17 cellular contexts compared by ENCODE assay signal in the genomic region with DNA sequence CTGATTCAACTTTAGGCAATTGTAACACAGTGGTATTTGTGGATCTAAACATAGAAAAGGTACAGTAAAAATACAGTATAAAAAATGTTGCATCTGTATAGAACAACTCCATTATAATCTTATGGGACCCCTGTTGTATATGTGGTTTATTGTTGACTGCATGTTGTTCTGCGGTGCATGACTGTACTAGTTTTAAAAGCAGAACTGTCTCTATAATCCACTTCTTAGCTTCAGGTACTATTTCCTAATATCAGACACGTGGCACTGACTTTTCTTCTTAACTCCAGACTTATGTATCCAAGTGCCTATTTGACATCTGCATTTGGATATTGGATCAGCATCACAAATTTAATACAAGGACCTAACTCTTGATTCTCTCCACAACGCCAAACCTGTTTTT. TPM values are rescaled to one million over a fixed set of nuclear protein-coding genes. Genes with fewer than 3 reads are reported as not detected.
A peak's percentile ranks its signal among the peaks of the same experiment; 100 is the strongest.
DNase-seq lines count a peak whose midpoint lies in the region; ATAC-seq and TF ChIP-seq lines count a peak whose summit lies in the region.
"Had no signal": no experiment of that assay in that cellular context is flagged by ENCODE, and none has a peak within 500 bp of the region (broad histone marks: within the 10 kb centered on the region; RNA-seq: fewer than 3 reads in every experiment).

No MANE protein-coding gene starts in this region.

- peaks cover 26 to 50% of the 10 kb centered on the region in 2 experiments for H3K4me1 ChIP-seq in SK-N-SH (ENCODE audit: control insufficient read depth in 1 of 2, insufficient read depth in 2 of 2, low read depth in 1 of 2, low read length in 1 of 2)

- H4K20me1 ChIP-seq in SK-N-SH (ENCODE audit: insufficient read depth): peaks cover 3% of the 10 kb centered on the region; the same call in 1 of the 2 replicates

- DNase-seq in SK-N-SH (no peak), activated B cell treated with CpG ODN at 0.5 μM for 24 hours (no peak), immature natural killer cell (no peak), coronary artery (ENCODE audit: low spot score) (no peak), SHP77 (lab: John Stamatoyannopoulos, UW) (no peak)
- DNase-seq in CD4-positive, alpha-beta T cell: no peak
- DNase-seq: activated effector memory CD4-positive, alpha-beta T cell treated with Interleukin-2 at 50 U/mL for 16 hours; DMS79 treated with DMSO at 0.1 percent for 48 hours; Kasumi-1; NCI-H82; nephron progenitor cell had no signal

- peak overlapping the region; percentile 30 to 98; a peak in 3 of 4 replicates for H3K27ac ChIP-seq in SK-N-SH (ENCODE audit: low read depth in 2 of 2, low read length in 1 of 2)
- no peak overlapping the region for H3K27ac ChIP-seq in CD4-positive, alpha-beta T cell (ENCODE audit: low read depth, low read length)
- H3K27ac ChIP-seq in coronary artery: no peak overlapping the region
- H3K27ac ChIP-seq: 22Rv1, esophagus muscularis mucosa, prostate gland, tibial nerve had no signal

- H3K4me2 ChIP-seq in SK-N-SH: 0 out of 2 replicates have a peak overlapping the region, but pooled peaks have one; percentile 70

- CTCF ChIA-PET in SK-N-SH (lab: Yijun Ruan, JAX) (interaction anchor here (0.8 to 2.9 kb wide), 3 partner anchors 7 to 171 kb away, joined by 3 to 11 read pairs (median 4); no protein-coding TSS in a partner anchor), activated B cell treated with CpG ODN at 0.5 μM for 24 hours (lab: Charles Lee) (interaction anchor here (0.8 to 1.7 kb wide), 2 partner anchors 24 to 43 kb away, joined by 3 to 4 read pairs; no protein-coding TSS in a partner anchor)
- CTCF ChIA-PET in CD4-positive, alpha-beta T cell (lab: Charles Lee): interaction anchor here (1.8 to 2.1 kb wide), 2 partner anchors 10 to 43 kb away, joined by 5 to 8 read pairs; no protein-coding TSS in a partner anchor

- TF ChIP-seq RAD21 in SK-N-SH (IDR thresholded peaks at IDR 0.05; ENCODE audit: low read length): no peak

- no peak overlapping the region for H3K9ac ChIP-seq in SK-N-SH

- peaks cover 88% of the 10 kb centered on the region for H3K79me2 ChIP-seq in SK-N-SH (ENCODE audit: insufficient read depth)

- ATAC-seq in SK-N-SH treated with all-trans-retinoic acid at 6 μM for 48 hours (no peak), activated B cell treated with CpG ODN at 0.5 μM for 24 hours (ENCODE audit: low read depth) (peak; percentile 50), GM21529 (IDR thresholded peaks at IDR 0.05; ENCODE audit: unreplicated experiment) (no peak)
- ATAC-seq in CD4-positive, alpha-beta T cell (ENCODE audit: poor library complexity): no peak

- peaks cover 0 to 3% of the 10 kb centered on the region in 2 experiments for H3K36me3 ChIP-seq in SK-N-SH (replicated peaks in 1 of 2; ENCODE audit: control insufficient read depth in 1 of 2, insufficient read depth in 2 of 2, low read length in 1 of 2)
- H3K36me3 ChIP-seq: prostate gland, tibial nerve had no signal

- peaks cover 49% of the 10 kb centered on the region for H3F3A ChIP-seq in SK-N-SH (replicated peaks; ENCODE audit: insufficient read depth)

- WGBS in SK-N-SH (ENCODE audit: low lambda C conversion rate): 91% methylated on average over 3 of the region's 3 CpGs

- H3K27ac Mint-ChIP-seq in CD4-positive, alpha-beta T cell: peak overlapping the region; percentile 83
- H3K27ac Mint-ChIP-seq in activated B cell treated with CpG ODN at 0.5 μM for 24 hours (peak overlapping the region; percentile 83), immature natural killer cell (peak overlapping the region; percentile 9 to 83 (median 32))

- TF ChIP-seq EP300 in SK-N-SH (IDR thresholded peaks at IDR 0.05; ENCODE audit: borderline replicate concordance in 1 of 2, low read depth in 1 of 2, low read length in 1 of 2): no peak

- intact Hi-C loops in CD4-positive, alpha-beta T cell (cut with DNase I, micrococcal nuclease): no loop called here
- intact Hi-C loops in activated B cell treated with CpG ODN at 0.5 μM for 24 hours (cut with micrococcal nuclease): loop anchor here (1.0 kb wide), 1 partner anchor 10 kb away; no protein-coding TSS in a partner anchor

- no peaks in the 10 kb centered on the region for H3K9me2 ChIP-seq in SK-N-SH

- H3K36me3 Mint-ChIP-seq in CD4-positive, alpha-beta T cell (ENCODE audit: low read depth): peaks cover 43% of the 10 kb centered on the region
- H3K36me3 Mint-ChIP-seq in activated B cell treated with CpG ODN at 0.5 μM for 24 hours (ENCODE audit: low read depth) (peaks cover 14% of the 10 kb centered on the region), immature natural killer cell (peaks cover 0 to 6% (median 0%) of the 10 kb centered on the region in 3 donors)

- no peaks in the 10 kb centered on the region for H3K9me3 Mint-ChIP-seq in CD4-positive, alpha-beta T cell
- H3K9me3 Mint-ChIP-seq in activated B cell treated with CpG ODN at 0.5 μM for 24 hours (no peaks in the 10 kb centered on the region), immature natural killer cell (no peaks in the 10 kb centered on the region)
- H3K9me3 Mint-ChIP-seq: nephron progenitor cell had no signal

- H3K27me3 ChIP-seq in SK-N-SH (ENCODE audit: insufficient read depth): no peaks in the 10 kb centered on the region
- no peaks in the 10 kb centered on the region for H3K27me3 ChIP-seq in CD4-positive, alpha-beta T cell (ENCODE audit: control insufficient read depth, insufficient read depth, low read length)
- H3K27me3 ChIP-seq: esophagus muscularis mucosa, tibial nerve had no signal

- peak overlapping the region; percentile 27 for H3K4me3 Mint-ChIP-seq in CD4-positive, alpha-beta T cell
- H3K4me3 Mint-ChIP-seq in activated B cell treated with CpG ODN at 0.5 μM for 24 hours (peak overlapping the region; percentile 79), immature natural killer cell (no peak overlapping the region)
- H3K4me3 Mint-ChIP-seq: nephron progenitor cell had no signal

- H2AFZ ChIP-seq in SK-N-SH (ENCODE audit: low read depth): no peak overlapping the region

- POLR2A ChIA-PET in SK-N-SH (lab: Yijun Ruan, JAX): interaction anchor here (1.5 kb wide), 1 partner anchor 9 kb away, joined by 3 read pairs; no protein-coding TSS in a partner anchor
- POLR2A ChIA-PET in CD4-positive, alpha-beta T cell (lab: Charles Lee): interaction anchor here (0.6 to 11.5 kb wide), 3 partner anchors 10 to 611 kb away, joined by 4 to 141 read pairs (median 25); no protein-coding TSS in a partner anchor
- POLR2A ChIA-PET in activated B cell treated with CpG ODN at 0.5 μM for 24 hours (lab: Charles Lee): interaction anchor here (0.6 to 2.9 kb wide), 9 partner anchors 9 to 181 kb away, joined by 4 to 12 read pairs (median 7); no protein-coding TSS in a partner anchor

- peaks cover 91% of the 10 kb centered on the region for H3K4me1 Mint-ChIP-seq in CD4-positive, alpha-beta T cell (ENCODE audit: low read depth)
- H3K4me1 Mint-ChIP-seq in activated B cell treated with CpG ODN at 0.5 μM for 24 hours: peaks cover 93% of the 10 kb centered on the region
- peaks cover 84 to 94% of the 10 kb centered on the region in 2 donors for H3K4me1 Mint-ChIP-seq in immature natural killer cell

- no peaks in the 10 kb centered on the region for H3K27me3 Mint-ChIP-seq in CD4-positive, alpha-beta T cell
- no peaks in the 10 kb centered on the region for H3K27me3 Mint-ChIP-seq in activated B cell treated with CpG ODN at 0.5 μM for 24 hours
- H3K27me3 Mint-ChIP-seq in immature natural killer cell (ENCODE audit: low read depth in 3 of 3): no peaks in the 10 kb centered on the region

- H3K9me3 ChIP-seq in SK-N-SH: no peaks in the 10 kb centered on the region
- H3K9me3 ChIP-seq in CD4-positive, alpha-beta T cell (ENCODE audit: control insufficient read depth, low read length): no peaks in the 10 kb centered on the region
- H3K9me3 ChIP-seq: esophagus muscularis mucosa, prostate gland, tibial nerve had no signal

- H3K4me3 ChIP-seq in SK-N-SH (ENCODE audit: low read depth in 2 of 2, low read length in 1 of 2) (no peak overlapping the region), coronary artery (no peak overlapping the region)
- H3K4me3 ChIP-seq: esophagus muscularis mucosa, prostate gland, tibial nerve had no signal

- TF ChIP-seq CTCF in SK-N-SH (IDR thresholded peaks at IDR 0.05): no peak
- TF ChIP-seq CTCF in CD4-positive, alpha-beta T cell (IDR thresholded peaks at IDR 0.05): no peak
- TF ChIP-seq CTCF in activated B cell treated with CpG ODN at 0.5 μM for 24 hours (IDR thresholded peaks at IDR 0.05): no peak
- no peak for TF ChIP-seq CTCF in coronary artery (IDR thresholded peaks at IDR 0.05)

TF ChIP-seq in SK-N-SH, 30 proteins besides CTCF, POLR2A, EP300 and RAD21 (continues in another document):
- TF ChIP-seq USF1 (IDR thresholded peaks at IDR 0.05; ENCODE audit: borderline replicate concordance, low read depth): no peak

TF ChIP-seq in SK-N-SH treated with all-trans-retinoic acid at 6 μM for 48 hours, 23 proteins besides CTCF, POLR2A, EP300 and RAD21 (continues in another document):
- TF ChIP-seq BACH2 (CRISPR knock-in tag; IDR thresholded peaks at IDR 0.05; ENCODE audit: borderline replicate concordance) (no peak), TCF4 (CRISPR knock-in tag; IDR thresholded peaks at IDR 0.05; ENCODE audit: borderline replicate concordance) (no peak), PPARA (CRISPR knock-in tag; IDR thresholded peaks at IDR 0.05; ENCODE audit: borderline replicate concordance) (no peak), GLIS3 (CRISPR knock-in tag; IDR thresholded peaks at IDR 0.05) (no peak)
- TF ChIP-seq, protein P1, sequence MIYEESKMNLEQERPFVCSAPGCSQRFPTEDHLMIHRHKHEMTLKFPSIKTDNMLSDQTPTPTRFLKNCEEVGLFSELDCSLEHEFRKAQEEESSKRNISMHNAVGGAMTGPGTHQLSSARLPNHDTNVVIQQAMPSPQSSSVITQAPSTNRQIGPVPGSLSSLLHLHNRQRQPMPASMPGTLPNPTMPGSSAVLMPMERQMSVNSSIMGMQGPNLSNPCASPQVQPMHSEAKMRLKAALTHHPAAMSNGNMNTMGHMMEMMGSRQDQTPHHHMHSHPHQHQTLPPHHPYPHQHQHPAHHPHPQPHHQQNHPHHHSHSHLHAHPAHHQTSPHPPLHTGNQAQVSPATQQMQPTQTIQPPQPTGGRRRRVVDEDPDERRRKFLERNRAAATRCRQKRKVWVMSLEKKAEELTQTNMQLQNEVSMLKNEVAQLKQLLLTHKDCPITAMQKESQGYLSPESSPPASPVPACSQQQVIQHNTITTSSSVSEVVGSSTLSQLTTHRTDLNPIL (CRISPR knock-in tag; IDR thresholded peaks at IDR 0.05; ENCODE audit: low read depth): no peak

RNA-seq across cellular contexts. Expression of gene PACS1, which starts 41.1 kb away (rescaled TPM):
- polyA plus RNA-seq in SK-N-SH (2012; rRNA removed) (24.8 and 37.3 TPM in 2 replicates), immature natural killer cell (10 to 100 TPM; 10.0 to 72.3 (median 23.9) TPM)
- polyA plus RNA-seq in SK-N-SH (2012; cell fraction: cytosol; rRNA removed): 22.0 and 34.4 TPM in 2 replicates
- 63.3 and 63.4 TPM in 2 replicates for polyA plus RNA-seq in SK-N-SH (2012; cell fraction: nucleus; rRNA removed)
- 100 to 1,000 TPM; 179 to 183 TPM for total RNA-seq in CD4-positive, alpha-beta T cell
- total RNA-seq in activated B cell treated with CpG ODN at 0.5 μM for 24 hours: 118 and 121 TPM in 2 replicates

RNA-seq across cellular contexts. Expression of gene SF3B2, which starts 59.0 kb away (rescaled TPM):
- polyA plus RNA-seq in SK-N-SH (2012; rRNA removed): 90.9 and 128 TPM in 2 replicates
- polyA plus RNA-seq in SK-N-SH (2012; cell fraction: cytosol; rRNA removed): 118 and 127 TPM in 2 replicates
- polyA plus RNA-seq in SK-N-SH (2012; cell fraction: nucleus; rRNA removed): 148 and 167 TPM in 2 replicates
- total RNA-seq in CD4-positive, alpha-beta T cell: 100 to 1,000 TPM; 182 to 196 TPM
- total RNA-seq in activated B cell treated with CpG ODN at 0.5 μM for 24 hours: 198 and 219 TPM in 2 replicates
- polyA plus RNA-seq in immature natural killer cell: 100 to 1,000 TPM in 1 of 3 donors, 10 to 100 TPM in 2; 71.7 to 141 (median 76.7) TPM

Comparison
In these comparisons a context has a peak if more than half of its experiments do, and no peak if none do; other contexts are left out.
1. H3K27ac ChIP-seq: peak in SK-N-SH (2 of 2); none in CD4-positive, alpha-beta T cell (single experiment) and coronary artery (0 of 2).
2. H3K27ac Mint-ChIP-seq: peak in every context shown above with its lines; median percentile 83 in CD4-positive, alpha-beta T cell; 83 in activated B cell treated with CpG ODN at 0.5 μM for 24 hours; 32 in immature natural killer cell.
3. H3K4me3 Mint-ChIP-seq: peak in CD4-positive, alpha-beta T cell (single experiment) and activated B cell treated with CpG ODN at 0.5 μM for 24 hours (single experiment); none in immature natural killer cell (0 of 5).